ENCODE assay signal across 25 cellular contexts in the genomic region with DNA sequence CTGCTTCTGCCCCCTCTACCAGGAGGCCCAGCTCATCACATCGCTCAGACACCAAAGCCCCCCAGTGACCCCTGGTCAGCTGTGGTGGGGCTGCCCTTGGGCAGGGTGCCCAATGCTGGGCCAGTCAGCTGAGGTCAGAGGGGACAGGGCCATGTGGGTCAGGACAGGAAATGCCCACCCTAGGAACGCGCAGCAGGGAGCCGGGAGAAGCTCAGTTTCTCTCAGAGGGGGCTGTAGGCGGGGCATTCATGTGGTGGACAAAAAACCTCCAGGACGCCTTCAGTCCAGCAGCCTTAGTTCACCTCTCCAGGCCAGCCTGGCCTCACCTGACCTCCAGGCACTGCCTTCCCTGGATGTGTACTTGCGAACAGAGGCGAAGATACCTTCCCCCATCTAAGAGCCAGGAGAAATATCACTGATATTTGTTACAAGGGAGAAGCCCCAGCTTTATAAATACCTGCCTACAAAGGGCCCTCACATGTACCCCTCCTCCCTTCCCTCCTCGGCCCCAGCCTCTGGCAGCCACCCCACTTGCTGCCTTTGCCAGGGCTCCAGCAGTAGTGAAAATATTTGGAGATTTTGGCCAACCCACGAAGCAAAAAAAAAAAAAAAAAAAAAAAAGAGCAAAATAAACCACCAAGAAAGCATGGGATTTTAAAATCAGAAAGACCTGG. TPM values are rescaled to one million over a fixed set of nuclear protein-coding genes. Genes with fewer than 3 reads are reported as not detected.
A peak's percentile ranks its signal among the peaks of the same experiment; 100 is the strongest.
DNase-seq lines count a peak whose midpoint lies in the region; ATAC-seq, FAIRE-seq and TF ChIP-seq lines count a peak whose summit lies in the region.
"Had no signal": no experiment of that assay in that cellular context is flagged by ENCODE, and none has a peak within 500 bp of the region (broad histone marks: within the 10 kb centered on the region; RNA-seq: fewer than 3 reads in every experiment).

No MANE protein-coding gene starts in this region.

- peak overlapping the region; percentile 34; the same call in 1 of the 2 replicates for H3K4me3 ChIP-seq in iPS-18c (ENCODE audit: insufficient read depth, low read depth, low read length)
- H3K4me3 ChIP-seq in ovary: no peak overlapping the region
- H3K4me3 ChIP-seq: gastrocnemius medialis, GM23248, pancreas, uterus had no signal

- H3K4me1 ChIP-seq in ovary (ENCODE audit: insufficient read depth) (peaks cover 5% of the 10 kb centered on the region), foreskin keratinocyte (peaks cover 29% of the 10 kb centered on the region)
- H3K4me1 ChIP-seq: uterus had no signal

- no peaks in the 10 kb centered on the region for H3K27me3 ChIP-seq in ovary
- H3K27me3 ChIP-seq in foreskin keratinocyte: no peaks in the 10 kb centered on the region
- H3K27me3 ChIP-seq: gastrocnemius medialis, pancreas, uterus had no signal

- H3K9me3 ChIP-seq in iPS-18c (ENCODE audit: control insufficient read depth, insufficient read depth, low read length): no peaks in the 10 kb centered on the region
- no peaks in the 10 kb centered on the region for H3K9me3 ChIP-seq in ovary
- H3K9me3 ChIP-seq: gastrocnemius medialis, pancreas, uterus had no signal

- no peaks in the 10 kb centered on the region for H3K36me3 ChIP-seq in ovary
- H3K36me3 ChIP-seq: gastrocnemius medialis, pancreas, uterus had no signal

- ATAC-seq in GM18519 (IDR thresholded peaks at IDR 0.05; ENCODE audit: low FRiP score, unreplicated experiment): no peak
- no peak for ATAC-seq in foreskin keratinocyte
- ATAC-seq: gastrocnemius medialis; naive thymus-derived CD4-positive, alpha-beta T cell had no signal

- 46 to 48% (median 48%) methylated on average over 10 of the region's 10 CpGs for WGBS in ovary, 3 donors

- H3K27ac ChIP-seq in VCaP: peak overlapping the region; percentile 84
- H3K27ac ChIP-seq in ovary: peak overlapping the region in 1 of 2 donors; percentile 9
- no peak overlapping the region for H3K27ac ChIP-seq in foreskin keratinocyte
- H3K27ac ChIP-seq: epithelial cell of prostate, gastrocnemius medialis, GM23248, uterus had no signal

- no peak for FAIRE-seq in H54 (lab: Jason Lieb, UNC)
- FAIRE-seq: pancreas had no signal

- DNase-seq in D341Med (ENCODE audit: low spot score) (peak; percentile 15), ovary (peak in 4 of 5 donors; percentile 67 to 82 (median 79)), H54 (ENCODE audit: insufficient read length, low spot score) (no peak), foreskin keratinocyte (no peak)
- DNase-seq in effector CD8-positive, alpha-beta T cell (lab: John Stamatoyannopoulos, UW): no peak
- DNase-seq: activated B cell treated with CpG ODN at 0.5 μM for 24 hours; activated CD4-positive, alpha-beta memory T cell treated with anti-CD3 and anti-CD28 coated beads, Interleukin-2, amount 10 ng/mL, durations not matched to agents 7 days and 5 days; activated naive CD4-positive, alpha-beta T cell; C1 segment of cervical spinal cord; caudate nucleus; EL; gastrocnemius medialis; GM23248; kidney glomerular epithelial cell; naive thymus-derived CD4-positive, alpha-beta T cell; NCI-H146; T-helper 9 cell; uterus had no signal

- TF ChIP-seq POLR2A in ovary (IDR thresholded peaks at IDR 0.05) (no peak), H54 (IDR thresholded peaks at IDR 0.05; ENCODE audit: low read depth, low read length) (no peak)

- intact Hi-C loops in ovary (cut with DNase I): no loop called here

- TF ChIP-seq EP300 in ovary (IDR thresholded peaks at IDR 0.05): no peak

- TF ChIP-seq CTCF in VCaP (conservative IDR thresholded peaks at IDR 0.05) (no peak), ovary (IDR thresholded peaks at IDR 0.05) (no peak), foreskin keratinocyte (conservative IDR thresholded peaks at IDR 0.05) (no peak)

RNA-seq across cellular contexts. Expression of a gene that starts 41.9 kb away (rescaled TPM):
- total RNA-seq in ovary: 1 to 10 TPM in 1 of 7 donors, under 1 TPM in 5, not detected in 1; 0.17 to 1.7 (median 0.51) TPM
- under 1 TPM in 1 of 2 donors, not detected in 1; 0.13 TPM for polyA plus RNA-seq in ovary
- total RNA-seq in foreskin keratinocyte: 3.3 and 4.5 TPM in 2 replicates
- 3.5 and 3.6 TPM in 2 replicates for polyA plus RNA-seq in foreskin keratinocyte
- total RNA-seq: activated B cell treated with CpG ODN at 0.5 μM for 24 hours; activated CD4-positive, alpha-beta memory T cell treated with anti-CD3 and anti-CD28 coated beads, Interleukin-2, amount 10 ng/mL, durations not matched to agents 7 days and 5 days; dermis microvascular lymphatic vessel endothelial cell; GM23248; naive thymus-derived CD4-positive, alpha-beta T cell; OCI-LY7 had no signal

Comparison
In these comparisons a context has a peak if more than half of its experiments do, and no peak if none do; other contexts are left out.
1. DNase-seq: peak in D341Med (single experiment) and ovary (4 of 5); none in effector CD8-positive, alpha-beta T cell (single experiment), H54 (single experiment) and foreskin keratinocyte (0 of 2).